In the genomic region with DNA sequence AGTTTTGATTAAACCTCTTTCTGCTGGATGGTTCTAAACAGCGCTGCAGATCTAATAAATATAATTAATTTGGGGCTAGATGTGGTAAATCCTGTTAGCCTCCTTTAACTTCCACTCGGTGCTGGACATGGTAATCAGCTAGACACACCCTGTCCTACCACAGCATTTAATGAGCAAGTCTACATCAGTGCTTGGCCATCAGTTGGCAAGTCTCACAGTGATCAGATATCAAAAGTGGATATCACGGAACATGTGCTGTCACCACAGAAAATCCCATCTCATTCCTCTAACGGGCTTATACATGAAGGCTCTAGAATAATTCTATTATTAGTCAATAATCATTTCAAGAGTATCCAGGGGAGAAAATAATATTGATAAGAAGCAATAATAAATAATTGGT, we compare ENCODE assay signal across 38 cellular contexts. TPM values are rescaled to one million over a fixed set of nuclear protein-coding genes. Genes with fewer than 3 reads are reported as not detected.
"Had no signal": no experiment of that assay in that cellular context is flagged by ENCODE, and none has a peak within 500 bp of the region (broad histone marks: within the 10 kb centered on the region; RNA-seq: fewer than 3 reads in every experiment).

No MANE protein-coding gene starts in this region.

- ATAC-seq: activated CD4-positive, CD25-positive, alpha-beta regulatory T cell treated with anti-CD3 and anti-CD28 coated beads, Interleukin-2, amount 50 U/mL, for 24 hours; activated CD8-positive, alpha-beta memory T cell treated with anti-CD3 and anti-CD28 coated beads, Interleukin-2, amount 10 ng/mL, durations not matched to agents 7 days and 5 days; activated CD8-positive, alpha-beta T cell treated with anti-CD3 and anti-CD28 coated beads, Interleukin-2, amount 10 ng/mL, durations not matched to agents 7 days and 5 days; activated naive CD8-positive, alpha-beta T cell treated with anti-CD3 and anti-CD28 coated beads, Interleukin-2, amount 50 U/mL, for 24 hours; body of pancreas; gastroesophageal sphincter; heart right ventricle; T-helper 17 cell had no signal

- H3K4me1 ChIP-seq: adrenal gland had no signal

- H3K27ac ChIP-seq: adrenal gland, body of pancreas, epithelial cell of prostate, esophagus squamous epithelium, gastroesophageal sphincter, heart right ventricle, WERI-Rb-1 had no signal

- FAIRE-seq: colon, endothelial cell of umbilical vein had no signal

- DNase-seq: activated B cell treated with CpG ODN at 0.5 μM for 24 hours; activated CD4-positive, alpha-beta memory T cell treated with anti-CD3 and anti-CD28 coated beads for 36 hours; activated CD4-positive, alpha-beta T cell treated with anti-CD3 and anti-CD28 coated beads for 48 hours; activated CD4-positive, alpha-beta T cell treated with anti-CD3 and anti-CD28 coated beads, Interleukin-2, amount 50 U/mL, for 1 hour; activated CD8-positive, alpha-beta memory T cell treated with anti-CD3 and anti-CD28 coated beads, Interleukin-2, amount 10 ng/mL, durations not matched to agents 7 days and 5 days; activated CD8-positive, alpha-beta memory T cell treated with anti-CD3 and anti-CD28 coated beads, Interleukin-2, amount 50 U/mL, for 4 hours; activated CD8-positive, alpha-beta T cell treated with anti-CD3 and anti-CD28 coated beads, Interleukin-2, amount 10 ng/mL, durations not matched to agents 7 days and 5 days; activated effector memory CD4-positive, alpha-beta T cell treated with anti-CD3 and anti-CD28 coated beads, Interleukin-2, amount 50 U/mL, for 16 hours; activated naive CD4-positive, alpha-beta T cell treated with anti-CD3 and anti-CD28 coated beads for 36 hours; activated naive CD8-positive, alpha-beta T cell treated with anti-CD3 and anti-CD28 coated beads for 36 hours; activated naive CD8-positive, alpha-beta T cell treated with anti-CD3 and anti-CD28 coated beads, Interleukin-2, amount 50 U/mL, for 24 hours; activated T-cell treated with anti-CD3 and anti-CD28 coated beads, Interleukin-2, amount 50 U/mL, for 1 hour; activated T-cell treated with anti-CD3 and anti-CD28 coated beads, Interleukin-2, amount 50 U/mL, for 48 hours; adrenal gland; amygdala; aorta; body of pancreas; effector memory CD4-positive, alpha-beta T cell; esophagus squamous epithelium; foreskin melanocyte; heart right ventricle; T-helper 1 cell; T-helper 17 cell; T1000; WERI-Rb-1 had no signal

- H3K9me3 ChIP-seq: adrenal gland, body of pancreas, esophagus squamous epithelium, gastroesophageal sphincter, heart right ventricle had no signal

- H3K27me3 ChIP-seq: adrenal gland, body of pancreas, esophagus squamous epithelium, gastroesophageal sphincter, heart right ventricle had no signal

- H3K36me3 ChIP-seq: adrenal gland, esophagus squamous epithelium, gastroesophageal sphincter, heart right ventricle, WERI-Rb-1 had no signal

- H3K4me3 ChIP-seq: adrenal gland, body of pancreas, esophagus squamous epithelium, gastroesophageal sphincter, heart right ventricle had no signal

RNA-seq across cellular contexts. Expression of a gene that starts 23.6 kb away (rescaled TPM):
- total RNA-seq: activated CD4-positive, alpha-beta memory T cell treated with anti-CD3 and anti-CD28 coated beads for 36 hours; activated CD8-positive, alpha-beta memory T cell treated with anti-CD3 and anti-CD28 coated beads for 36 hours; activated CD8-positive, alpha-beta memory T cell treated with anti-CD3 and anti-CD28 coated beads, Interleukin-2, amount 10 ng/mL, durations not matched to agents 7 days and 5 days; activated CD8-positive, alpha-beta T cell treated with anti-CD3 and anti-CD28 coated beads, Interleukin-2, amount 10 ng/mL, durations not matched to agents 7 days and 5 days; activated naive CD4-positive, alpha-beta T cell treated with anti-CD3 and anti-CD28 coated beads for 36 hours; activated naive CD8-positive, alpha-beta T cell treated with anti-CD3 and anti-CD28 coated beads for 36 hours; activated T-helper 1 cell treated with anti-CD3 and anti-CD28 coated beads, Interleukin-12 subunit alpha, Interleukin-12 subunit beta, Interleukin-2, Interleukin-4 antibody, amounts not matched to agents 30 ng/mL and 10 ng/mL and 1 ng/mL, durations not matched to agents 14 hours and 24 hours and 36 hours; activated T-helper 2 cell treated with anti-CD3 and anti-CD28 coated beads, Interferon-gamma antibody, Interleukin-2, Interleukin-4, amounts not matched to agents 10 μg/mL and 5 μg/mL and 100 μg/mL, durations not matched to agents 14 hours and 24 hours and 36 hours; adrenal gland; aorta; body of pancreas; chondrocyte; dermis microvascular lymphatic vessel endothelial cell; endothelial cell of umbilical vein; fibroblast of lung; fibroblast of villous mesenchyme; gastroesophageal sphincter; glomerular endothelial cell; heart right ventricle; T-helper 17 cell had no signal
- polyA plus RNA-seq: adrenal gland, aorta, endothelial cell of umbilical vein, fibroblast of lung, heart right ventricle had no signal
